ENCODE assay signal across 20 cellular contexts in genomic region chr13:34722931-34723330, GRCh38.
"Had no signal": no experiment of that assay in that cellular context is flagged by ENCODE, and none has a peak within 500 bp of the region (broad histone marks: within the 10 kb centered on the region; RNA-seq: fewer than 3 reads in every experiment).

No MANE protein-coding gene starts in this region.

- H3K27ac ChIP-seq: colonic mucosa, foreskin keratinocyte, ovary, right lobe of liver, spleen, testis, tibial nerve, upper lobe of right lung had no signal

- H3K4me1 ChIP-seq: colonic mucosa, foreskin keratinocyte, right lobe of liver, spleen, testis, tibial nerve, upper lobe of right lung had no signal

- DNase-seq: colonic mucosa; dermis blood vessel endothelial cell; erythroblast; foreskin keratinocyte; immature natural killer cell; left cardiac atrium; left ventricle myocardium superior; naive thymus-derived CD8-positive, alpha-beta T cell; ovary; right lobe of liver; spleen; stimulated activated CD4-positive, alpha-beta T cell treated with anti-CD3 and anti-CD28 coated beads, Interleukin-2, amount 100 ng/mL, for 24 hours; stimulated activated CD4-positive, alpha-beta T cell treated with anti-CD3 and anti-CD28 coated beads, Interleukin-4, amount 100 ng/mL, for 4 hours; stimulated activated naive B cell treated with anti-CD40 and anti-IgM and Interleukin-4, amounts not matched to agents 10 μg/mL and 1 μg/mL and 100 μg/mL, for 72 hours; stimulated activated naive CD8-positive, alpha-beta T cell treated with anti-CD3 and anti-CD28 coated beads, Interleukin-15, amount 100 ng/mL, for 72 hours; testis; upper lobe of right lung had no signal

- ATAC-seq: foreskin keratinocyte; left cardiac atrium; left ventricle myocardium superior; naive thymus-derived CD8-positive, alpha-beta T cell; right lobe of liver; stimulated activated naive B cell treated with anti-CD40 and anti-IgM and Interleukin-4, amounts not matched to agents 10 μg/mL and 1 μg/mL and 100 μg/mL, for 72 hours; stimulated activated naive CD8-positive, alpha-beta T cell treated with anti-CD3 and anti-CD28 coated beads, Interleukin-15, amount 100 ng/mL, for 72 hours; upper lobe of right lung had no signal

- H3K9me3 ChIP-seq: colonic mucosa, ovary, right lobe of liver, testis, tibial nerve, upper lobe of right lung had no signal

- FAIRE-seq: endothelial cell of umbilical vein, keratinocyte had no signal

- H3K36me3 ChIP-seq: colonic mucosa, ovary, right lobe of liver, spleen, tibial nerve, upper lobe of right lung had no signal

- H3K4me3 ChIP-seq: colonic mucosa, ovary, right lobe of liver, spleen, testis, tibial nerve, upper lobe of right lung had no signal

- H3K27me3 ChIP-seq: colonic mucosa, foreskin keratinocyte, ovary, right lobe of liver, spleen, testis, tibial nerve, upper lobe of right lung had no signal
